In the genomic region with DNA sequence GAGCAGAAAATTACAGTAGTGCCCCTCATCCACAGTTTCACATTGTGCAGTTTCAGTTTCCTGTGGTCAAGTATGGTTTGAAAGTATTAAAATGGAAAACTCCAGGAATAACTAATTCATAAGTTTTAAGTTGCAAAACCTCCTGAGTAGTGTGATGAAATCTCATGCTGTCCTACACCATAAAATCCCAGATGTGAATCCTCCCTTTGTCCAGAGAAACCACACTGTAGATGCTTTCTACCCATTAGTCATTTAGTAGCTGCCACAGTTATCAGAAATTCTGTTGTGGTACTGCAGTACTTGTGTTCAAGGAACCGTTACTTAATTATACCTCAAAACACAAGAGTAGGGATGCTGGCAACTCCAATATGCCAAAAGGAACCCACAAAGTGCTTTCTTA, we compare ENCODE assay signal across 17 cellular contexts.
DNase-seq lines count a peak whose midpoint lies in the region; ATAC-seq, FAIRE-seq and TF ChIP-seq lines count a peak whose summit lies in the region.
"Had no signal": no experiment of that assay in that cellular context is flagged by ENCODE, and none has a peak within 500 bp of the region (broad histone marks: within the 10 kb centered on the region; RNA-seq: fewer than 3 reads in every experiment).

No MANE protein-coding gene starts in this region.

- H3K36me3 ChIP-seq in fibroblast of lung (ENCODE audit: control insufficient read depth, insufficient read depth, low read length) (no peaks in the 10 kb centered on the region), kidney (ENCODE audit: control insufficient read depth in 1 of 2, insufficient read depth in 2 of 2, low read length in 2 of 2) (no peaks in the 10 kb centered on the region), Caco-2 (ENCODE audit: control insufficient read depth, insufficient read depth, low read length) (no peaks in the 10 kb centered on the region)
- H3K36me3 ChIP-seq: prostate gland had no signal

- H3K27ac Mint-ChIP-seq in activated T-cell treated with anti-CD3 and anti-CD28 coated beads, Interleukin-2, amount 50 U/mL, for 72 hours: no peak overlapping the region
- H3K27ac Mint-ChIP-seq in Caco-2 (ENCODE audit: unreplicated experiment): no peak overlapping the region
- H3K27ac Mint-ChIP-seq: activated CD8-positive, alpha-beta T cell treated with anti-CD3 and anti-CD28 coated beads for 36 hours; immature natural killer cell had no signal

- H3K9ac ChIP-seq in fibroblast of lung (ENCODE audit: insufficient read depth, low read length): no peak overlapping the region
- H3K9ac ChIP-seq in kidney (ENCODE audit: low read length in 2 of 2): no peak overlapping the region

- no peaks in the 10 kb centered on the region for H3K36me3 Mint-ChIP-seq in activated T-cell treated with anti-CD3 and anti-CD28 coated beads, Interleukin-2, amount 50 U/mL, for 72 hours (ENCODE audit: insufficient read depth in 2 of 2)
- H3K36me3 Mint-ChIP-seq in Caco-2 (ENCODE audit: insufficient read depth, unreplicated experiment): no peaks in the 10 kb centered on the region
- H3K36me3 Mint-ChIP-seq: immature natural killer cell had no signal

- DNase-seq in H4 (ENCODE audit: low spot score) (peak; percentile 40), RCC 7860 (ENCODE audit: low spot score) (peak; percentile 17), fibroblast of lung (ENCODE audit: low read depth in 2 of 2) (peak; percentile 86 to 92), sciatic nerve (ENCODE audit: low spot score) (no peak), D341Med (ENCODE audit: low spot score) (no peak), kidney (no peak), Caco-2 (no peak)
- DNase-seq in activated T-cell treated with anti-CD3 and anti-CD28 coated beads, Interleukin-2, amount 50 U/mL, for 72 hours: no peak
- DNase-seq: activated CD8-positive, alpha-beta T cell treated with anti-CD3 and anti-CD28 coated beads for 36 hours; aorta; immature natural killer cell; mucosa of descending colon; NCI-H1092 treated with DMSO at 0.1 percent for 48 hours; NCI-H2171 treated with DMSO at 0.1 percent for 48 hours; NK-92 treated with Interleukin-12 subunit alpha and Interleukin-12 subunit beta, amount 100 ng/mL, for 24 hours had no signal

- H3K27me3 ChIP-seq in fibroblast of lung (ENCODE audit: control insufficient read depth, insufficient read depth, low read length) (no peaks in the 10 kb centered on the region), Caco-2 (replicated peaks; ENCODE audit: control insufficient read depth, insufficient read depth, low read length) (no peaks in the 10 kb centered on the region)

- no peak overlapping the region for H3K4me2 ChIP-seq in fibroblast of lung (ENCODE audit: extremely low read depth, insufficient read depth, low read length)

- FAIRE-seq in RCC 7860 (lab: Jason Lieb, UNC): peak; percentile 75
- no peak for FAIRE-seq in kidney (lab: Jason Lieb, UNC)

- CTCF ChIA-PET in Caco-2 (lab: Charles Lee): no interaction called here

- no peak overlapping the region for H3K4me3 Mint-ChIP-seq in activated T-cell treated with anti-CD3 and anti-CD28 coated beads, Interleukin-2, amount 50 U/mL, for 72 hours
- no peak overlapping the region for H3K4me3 Mint-ChIP-seq in Caco-2 (ENCODE audit: unreplicated experiment)
- H3K4me3 Mint-ChIP-seq: activated CD8-positive, alpha-beta T cell treated with anti-CD3 and anti-CD28 coated beads for 36 hours; immature natural killer cell had no signal

- TF ChIP-seq CTCF in fibroblast of lung (conservative IDR thresholded peaks at IDR 0.05 in 1 of 2, IDR thresholded peaks at IDR 0.05 in 1 of 2; ENCODE audit: low read depth in 1 of 2, low read length in 2 of 2): no peak
- no peak for TF ChIP-seq CTCF in kidney (IDR thresholded peaks at IDR 0.05; ENCODE audit: borderline replicate concordance, extremely low read depth, insufficient read depth)
- no peak for TF ChIP-seq CTCF in Caco-2 (IDR thresholded peaks at IDR 0.05; ENCODE audit: insufficient read depth in 1 of 2, low read depth in 1 of 2, low read length in 1 of 2, severe bottlenecking in 1 of 2, unreplicated experiment in 1 of 2)

- no TSS peak for BruUV-seq in Caco-2 (replicated peaks; lab: Mats Ljungman, UMichigan)

- no peaks in the 10 kb centered on the region for H3K4me1 Mint-ChIP-seq in activated T-cell treated with anti-CD3 and anti-CD28 coated beads, Interleukin-2, amount 50 U/mL, for 72 hours (ENCODE audit: low read depth)
- H3K4me1 Mint-ChIP-seq in Caco-2 (ENCODE audit: low read depth, unreplicated experiment): peaks cover 6% of the 10 kb centered on the region
- H3K4me1 Mint-ChIP-seq: immature natural killer cell had no signal

- no peak overlapping the region for H2AFZ ChIP-seq in fibroblast of lung (ENCODE audit: low read length)

- intact Hi-C loops in sciatic nerve (cut with DNase I): no loop called here
- intact Hi-C loops in kidney (cut with DNase I): no loop called here
- intact Hi-C loops in Caco-2 (cut with micrococcal nuclease; ENCODE audit: unreplicated experiment): no loop called here

- H3K9me3 Mint-ChIP-seq in activated T-cell treated with anti-CD3 and anti-CD28 coated beads, Interleukin-2, amount 50 U/mL, for 72 hours: peaks cover 0 to 4% of the 10 kb centered on the region in 2 donors
- H3K9me3 Mint-ChIP-seq in Caco-2 (ENCODE audit: unreplicated experiment): no peaks in the 10 kb centered on the region
- H3K9me3 Mint-ChIP-seq: activated CD8-positive, alpha-beta T cell treated with anti-CD3 and anti-CD28 coated beads for 36 hours had no signal

- no peaks in the 10 kb centered on the region for H4K20me1 ChIP-seq in fibroblast of lung (ENCODE audit: control insufficient read depth, extremely low read depth, insufficient read depth, low read length)

- no peaks in the 10 kb centered on the region for H3K4me1 ChIP-seq in fibroblast of lung (ENCODE audit: control insufficient read depth, extremely low read depth, insufficient read depth, low read length)
- H3K4me1 ChIP-seq in kidney (ENCODE audit: control insufficient read depth in 1 of 2, insufficient read depth in 1 of 2, low read depth in 1 of 2, low read length in 2 of 2): no peaks in the 10 kb centered on the region
- no peaks in the 10 kb centered on the region for H3K4me1 ChIP-seq in Caco-2
- H3K4me1 ChIP-seq: prostate gland had no signal

- no peaks in the 10 kb centered on the region for H3K79me2 ChIP-seq in fibroblast of lung (ENCODE audit: control insufficient read depth, insufficient read depth, low read length)

- POLR2A ChIA-PET in Caco-2 (lab: Charles Lee): no interaction called here

- peak; percentile 46 for ATAC-seq in sciatic nerve
- ATAC-seq in activated T-cell treated with anti-CD3 and anti-CD28 coated beads, Interleukin-2, amount 50 U/mL, for 72 hours (replicated peaks in 1 of 2): no peak
- ATAC-seq: activated CD8-positive, alpha-beta T cell treated with anti-CD3 and anti-CD28 coated beads for 36 hours; mucosa of descending colon had no signal

- H3K4me3 ChIP-seq in fibroblast of lung (replicated peaks in 1 of 4; ENCODE audit: control extremely low read depth in 1 of 4, insufficient read depth in 1 of 4, low read depth in 3 of 4, low read length in 4 of 4): no peak overlapping the region
- H3K4me3 ChIP-seq in kidney (ENCODE audit: low read length in 2 of 2): no peak overlapping the region
- no peak overlapping the region for H3K4me3 ChIP-seq in Caco-2 (ENCODE audit: low read depth, low read length)
- H3K4me3 ChIP-seq: mucosa of descending colon, prostate gland had no signal

- H3K27me3 Mint-ChIP-seq in activated T-cell treated with anti-CD3 and anti-CD28 coated beads, Interleukin-2, amount 50 U/mL, for 72 hours (ENCODE audit: low read depth): no peaks in the 10 kb centered on the region
- H3K27me3 Mint-ChIP-seq in Caco-2 (ENCODE audit: insufficient read depth, unreplicated experiment): peaks cover 11% of the 10 kb centered on the region
- H3K27me3 Mint-ChIP-seq: activated CD8-positive, alpha-beta T cell treated with anti-CD3 and anti-CD28 coated beads for 36 hours had no signal

- H3K9me3 ChIP-seq in fibroblast of lung (ENCODE audit: control insufficient read depth, insufficient read depth, low read depth, low read length): no peaks in the 10 kb centered on the region
- H3K9me3 ChIP-seq in kidney (ENCODE audit: control insufficient read depth in 1 of 2, low read length in 2 of 2): no peaks in the 10 kb centered on the region
- H3K9me3 ChIP-seq in Caco-2: no peaks in the 10 kb centered on the region
- H3K9me3 ChIP-seq: mucosa of descending colon, prostate gland had no signal

- no peak overlapping the region for H3K27ac ChIP-seq in fibroblast of lung (ENCODE audit: insufficient read depth, low read length)
- H3K27ac ChIP-seq in kidney (ENCODE audit: low read depth in 2 of 2, low read length in 2 of 2): no peak overlapping the region
- H3K27ac ChIP-seq: C4-2B, prostate gland had no signal

Comparison
In these comparisons a context has a peak if more than half of its experiments do, and no peak if none do; other contexts are left out.
1. DNase-seq: peak in H4 (single experiment), RCC 7860 (single experiment) and fibroblast of lung (2 of 2); none in sciatic nerve (single experiment), activated T-cell treated with anti-CD3 and anti-CD28 coated beads, Interleukin-2, amount 50 U/mL, for 72 hours (0 of 2), D341Med (single experiment), kidney (single experiment) and Caco-2 (0 of 2).